15 cellular contexts compared by ENCODE assay signal in genomic region chr15:44058126-44058525, GRCh38.
"Had no signal": no experiment of that assay in that cellular context is flagged by ENCODE, and none has a peak within 500 bp of the region (broad histone marks: within the 10 kb centered on the region; RNA-seq: fewer than 3 reads in every experiment).

No MANE protein-coding gene starts in this region.

- H3K36me3 ChIP-seq: ascending aorta, breast epithelium, gastrocnemius medialis, tibial nerve had no signal

- H3K27ac ChIP-seq: ascending aorta, breast epithelium, coronary artery, gastrocnemius medialis, tibial nerve had no signal

- DNase-seq: activated CD4-positive, alpha-beta T cell treated with anti-CD3 and anti-CD28 coated beads, Interleukin-2, amount 50 U/mL, for 1 hour; activated CD8-positive, alpha-beta memory T cell treated with anti-CD3 and anti-CD28 coated beads, Interleukin-2, amount 50 U/mL, for 4 hours; activated effector memory CD4-positive, alpha-beta T cell treated with anti-CD3 and anti-CD28 coated beads, Interleukin-2, amount 50 U/mL, for 16 hours; activated naive CD4-positive, alpha-beta T cell treated with anti-CD3 and anti-CD28 coated beads, Interleukin-2, amount 50 U/mL, for 16 hours; activated T-cell treated with anti-CD3 and anti-CD28 coated beads, Interleukin-2, amount 50 U/mL, for 48 hours; erythroblast; gastrocnemius medialis; head of caudate nucleus; left ventricle myocardium superior; naive B cell had no signal

- H3K4me1 ChIP-seq: ascending aorta, breast epithelium, gastrocnemius medialis, tibial nerve had no signal

- ATAC-seq: activated CD4-positive, CD25-positive, alpha-beta regulatory T cell treated with anti-CD3 and anti-CD28 coated beads, Interleukin-2, amount 50 U/mL, for 24 hours; gastrocnemius medialis; left ventricle myocardium superior had no signal

- H3K27me3 ChIP-seq: ascending aorta, breast epithelium, gastrocnemius medialis, tibial nerve had no signal

- H3K9me3 ChIP-seq: ascending aorta, breast epithelium, gastrocnemius medialis, tibial nerve had no signal

- H3K4me3 ChIP-seq: ascending aorta, breast epithelium, coronary artery, gastrocnemius medialis, tibial nerve had no signal
